ENCODE assay signal across 32 cellular contexts in genomic region chr4:52743444-52744019, GRCh38. TPM values are rescaled to one million over a fixed set of nuclear protein-coding genes. Genes with fewer than 3 reads are reported as not detected.
"Had no signal": no experiment of that assay in that cellular context is flagged by ENCODE, and none has a peak within 500 bp of the region (broad histone marks: within the 10 kb centered on the region; RNA-seq: fewer than 3 reads in every experiment).

No MANE protein-coding gene starts in this region.

- H3K4me3 Mint-ChIP-seq: effector memory CD8-positive, alpha-beta T cell; immature natural killer cell; naive thymus-derived CD4-positive, alpha-beta T cell; nephron; neural progenitor cell; stimulated activated naive CD8-positive, alpha-beta T cell treated with anti-CD3 and anti-CD28 coated beads, Interleukin-15, amount 100 ng/mL, for 72 hours; type B pancreatic cell had no signal

- H3K36me3 ChIP-seq: esophagus squamous epithelium, heart right ventricle, neural progenitor cell, prostate gland, right atrium auricular region, suprapubic skin had no signal

- H3K27ac Mint-ChIP-seq: effector memory CD8-positive, alpha-beta T cell; immature natural killer cell; naive thymus-derived CD4-positive, alpha-beta T cell; nephron; neural progenitor cell; stimulated activated naive CD8-positive, alpha-beta T cell treated with anti-CD3 and anti-CD28 coated beads, Interleukin-15, amount 100 ng/mL, for 72 hours; type B pancreatic cell had no signal

- H2AFZ ChIP-seq: neural progenitor cell had no signal

- H3K27me3 ChIP-seq: esophagus squamous epithelium, heart right ventricle, neural progenitor cell, right atrium auricular region, suprapubic skin had no signal

- FAIRE-seq: endometrium, urothelium cell line had no signal

- H3K9me3 ChIP-seq: esophagus squamous epithelium, heart right ventricle, prostate gland, right atrium auricular region, suprapubic skin had no signal

- H3K4me1 Mint-ChIP-seq: immature natural killer cell, nephron, neural progenitor cell had no signal

- H3K9ac ChIP-seq: neural progenitor cell had no signal

- H3K4me3 ChIP-seq: esophagus squamous epithelium, heart right ventricle, lung, neural progenitor cell, prostate gland, right atrium auricular region, smooth muscle cell, suprapubic skin had no signal

- DNase-seq: cortex of kidney; effector memory CD8-positive, alpha-beta T cell; erythroblast; esophagus squamous epithelium; foreskin melanocyte; glutamatergic neuron; heart right ventricle; hypothalamus; immature natural killer cell; islet precursor cell; kidney glomerular epithelial cell; left colon; left ventricle myocardium superior; mesenchymal stem cell; midbrain; naive thymus-derived CD4-positive, alpha-beta T cell; stimulated activated CD4-positive, alpha-beta T cell treated with anti-CD3 and anti-CD28 coated beads, Interleukin-12 subunit alpha, Interleukin-12 subunit beta, amount 100 ng/mL, for 4 hours; stimulated activated CD4-positive, alpha-beta T cell treated with anti-CD3 and anti-CD28 coated beads, Interleukin-1b, Interleukin-23, amount 100 ng/mL, for 48 hours; stimulated activated CD4-positive, alpha-beta T cell treated with anti-CD3 and anti-CD28 coated beads, Interleukin-4, amount 100 ng/mL, for 1 hour; stimulated activated CD8-positive, alpha-beta memory T cell treated with anti-CD3 and anti-CD28 coated beads, Interleukin-4, amount 100 ng/mL, for 48 hours; stimulated activated naive CD4-positive, alpha-beta T cell; stimulated activated naive CD8-positive, alpha-beta T cell treated with anti-CD3 and anti-CD28 coated beads, Interleukin-15, amount 100 ng/mL, for 72 hours had no signal

- H3K9me3 Mint-ChIP-seq: effector memory CD8-positive, alpha-beta T cell; stimulated activated naive CD8-positive, alpha-beta T cell treated with anti-CD3 and anti-CD28 coated beads, Interleukin-15, amount 100 ng/mL, for 72 hours; type B pancreatic cell had no signal

- H3K36me3 Mint-ChIP-seq: immature natural killer cell; naive thymus-derived CD4-positive, alpha-beta T cell; type B pancreatic cell had no signal

- H3K4me2 ChIP-seq: neural progenitor cell, smooth muscle cell had no signal

- H3K4me1 ChIP-seq: esophagus squamous epithelium, heart right ventricle, neural progenitor cell, prostate gland, right atrium auricular region, suprapubic skin had no signal

- H3K27ac ChIP-seq: esophagus squamous epithelium, heart right ventricle, neural progenitor cell, prostate gland, right atrium auricular region, suprapubic skin had no signal

RNA-seq across cellular contexts. Expression of gene ERVMER34-1, which starts 7.7 kb away (rescaled TPM):
- total RNA-seq: naive thymus-derived CD4-positive, alpha-beta T cell had no signal
- polyA plus RNA-seq: immature natural killer cell; naive thymus-derived CD4-positive, alpha-beta T cell had no signal
